In genomic region chr19:18919895-18920204, GRCh38 we compare ENCODE assay signal across 8 cellular contexts. TPM values are rescaled to one million over a fixed set of nuclear protein-coding genes. Genes with fewer than 3 reads are reported as not detected.
A peak's percentile ranks its signal among the peaks of the same experiment; 100 is the strongest.
DNase-seq lines count a peak whose midpoint lies in the region; ATAC-seq and TF ChIP-seq lines count a peak whose summit lies in the region.

No MANE protein-coding gene starts in this region.

- H3F3A ChIP-seq in Loucy (ENCODE audit: low read depth): no peaks in the 10 kb centered on the region
- H3F3A ChIP-seq in neural cell (ENCODE audit: insufficient read depth, low read length, poor library complexity, severe bottlenecking): no peaks in the 10 kb centered on the region

- H3K4me1 ChIP-seq in Loucy (ENCODE audit: insufficient read depth, low read length, poor library complexity, severe bottlenecking): peaks cover 3% of the 10 kb centered on the region
- H3K4me1 ChIP-seq in effector memory CD4-positive, alpha-beta T cell (ENCODE audit: control insufficient read depth, insufficient read depth, low read length, poor library complexity, severe bottlenecking): peaks cover 21% of the 10 kb centered on the region

- peak overlapping the region; percentile 91 for H3K4me2 ChIP-seq in Loucy (ENCODE audit: low read depth, low read length, poor library complexity, severe bottlenecking)
- peak overlapping the region; percentile 95 for H3K4me2 ChIP-seq in neural cell (ENCODE audit: low read length)

- H3K4me1 Mint-ChIP-seq in CD14-positive monocyte: peaks cover 26% of the 10 kb centered on the region

- H3K36me3 Mint-ChIP-seq in CD14-positive monocyte: peaks cover 44 to 67% of the 10 kb centered on the region in 2 donors

- ATAC-seq in GM18858 (IDR thresholded peaks at IDR 0.05; ENCODE audit: unreplicated experiment): no peak

- peak overlapping the region; percentile 92 to 94 for H3K4me3 Mint-ChIP-seq in CD14-positive monocyte

- H3K4me3 ChIP-seq in Loucy (ENCODE audit: low read length, poor library complexity, severe bottlenecking) (peak overlapping the region; percentile 97), neural cell (ENCODE audit: low read length) (peak overlapping the region; percentile 89)
- peak overlapping the region; percentile 92 for H3K4me3 ChIP-seq in effector memory CD4-positive, alpha-beta T cell (ENCODE audit: insufficient read depth, low read depth, low read length, poor library complexity, severe bottlenecking)

- no peaks in the 10 kb centered on the region for H3K9me3 ChIP-seq in Loucy (ENCODE audit: insufficient read depth, low read depth, low read length)
- no peaks in the 10 kb centered on the region for H3K9me3 ChIP-seq in effector memory CD4-positive, alpha-beta T cell (ENCODE audit: control insufficient read depth, low read length)
- H3K9me3 ChIP-seq in neural cell (ENCODE audit: low read length): no peaks in the 10 kb centered on the region

- DNase-seq in CD14-positive monocyte (ENCODE audit: low spot score) (no peak), NCI-H510A (lab: John Stamatoyannopoulos, UW) (no peak), NCI-H345 treated with DMSO at 0.1 percent for 48 hours (lab: John Stamatoyannopoulos, UW; ENCODE audit: unreplicated experiment) (no peak)
- DNase-seq in effector memory CD4-positive, alpha-beta T cell: no peak
- DNase-seq in activated effector memory CD4-positive, alpha-beta T cell treated with anti-CD3 and anti-CD28 coated beads, Interleukin-2, amount 50 U/mL, for 16 hours: no peak

- TF ChIP-seq RAD21 in neural cell (conservative IDR thresholded peaks at IDR 0.05): no peak

- H4K20me1 ChIP-seq in Loucy (ENCODE audit: insufficient read depth, low read length, poor library complexity, severe bottlenecking) (peaks cover 20% of the 10 kb centered on the region), neural cell (ENCODE audit: insufficient read depth) (no peaks in the 10 kb centered on the region)

- TF ChIP-seq CTCF in CD14-positive monocyte (IDR thresholded peaks at IDR 0.05): no peak
- no peak for TF ChIP-seq CTCF in Loucy (conservative IDR thresholded peaks at IDR 0.05; ENCODE audit: low read length)
- TF ChIP-seq CTCF in neural cell (IDR thresholded peaks at IDR 0.05; ENCODE audit: poor library complexity, severe bottlenecking): no peak

- intact Hi-C loops in CD14-positive monocyte (cut with micrococcal nuclease): loop anchor here in 1 of 2 donors (1.0 to 5.0 kb wide), 5 partner anchors 47 to 1503 kb away; partner anchors contain the start of gene ELL

- peaks cover 62% of the 10 kb centered on the region for H3K79me2 ChIP-seq in Loucy (ENCODE audit: insufficient read depth, low read length)
- H3K79me2 ChIP-seq in neural cell (replicated peaks; ENCODE audit: insufficient read depth, low read length): peaks cover 32% of the 10 kb centered on the region

- no peaks in the 10 kb centered on the region for H3K27me3 ChIP-seq in Loucy (ENCODE audit: insufficient read depth, low read length, poor library complexity, severe bottlenecking)
- H3K27me3 ChIP-seq in effector memory CD4-positive, alpha-beta T cell (replicated peaks; ENCODE audit: control insufficient read depth, insufficient read depth, low read length, poor library complexity, severe bottlenecking): no peaks in the 10 kb centered on the region
- no peaks in the 10 kb centered on the region for H3K27me3 ChIP-seq in neural cell (ENCODE audit: insufficient read depth, low read depth, low read length)

- H3K9ac ChIP-seq in Loucy (ENCODE audit: low read depth, low read length, poor library complexity, severe bottlenecking) (peak overlapping the region; percentile 80), neural cell (ENCODE audit: low read length) (peak overlapping the region; percentile 84)

- no peaks in the 10 kb centered on the region for H3K9me3 Mint-ChIP-seq in CD14-positive monocyte

- H3K9me2 ChIP-seq in Loucy (replicated peaks; ENCODE audit: low read depth, low read length) (no peaks in the 10 kb centered on the region), neural cell (ENCODE audit: insufficient read depth, low read length) (no peaks in the 10 kb centered on the region)

- H3K27ac ChIP-seq in effector memory CD4-positive, alpha-beta T cell (ENCODE audit: insufficient read depth, low read length, poor library complexity, severe bottlenecking): peak overlapping the region; percentile 72
- peak overlapping the region; percentile 70 for H3K27ac ChIP-seq in neural cell (ENCODE audit: low read length)

- TF ChIP-seq EP300 in neural cell (conservative IDR thresholded peaks at IDR 0.05; ENCODE audit: poor library complexity, severe bottlenecking): peak; percentile 1

- peaks cover 25% of the 10 kb centered on the region; the same call in 1 of the 2 replicates for H3K36me3 ChIP-seq in Loucy (ENCODE audit: insufficient read depth, low read length)
- H3K36me3 ChIP-seq in effector memory CD4-positive, alpha-beta T cell (ENCODE audit: control insufficient read depth, insufficient read depth, low read length): peaks cover 37% of the 10 kb centered on the region
- no peaks in the 10 kb centered on the region for H3K36me3 ChIP-seq in neural cell (ENCODE audit: insufficient read depth, low read length)

- peaks cover 0 to 2% (median 0%) of the 10 kb centered on the region in 3 donors for H3K27me3 Mint-ChIP-seq in CD14-positive monocyte (ENCODE audit: low read depth in 3 of 3)

- H2AFZ ChIP-seq in Loucy (ENCODE audit: low read length): peak overlapping the region; percentile 75
- H2AFZ ChIP-seq in neural cell (ENCODE audit: low read depth, low read length): peak overlapping the region; percentile 65

- peak overlapping the region; percentile 91 to 97 (median 95) for H3K27ac Mint-ChIP-seq in CD14-positive monocyte

TF ChIP-seq in neural cell, 6 proteins besides CTCF, POLR2A, EP300 and RAD21:
- TF ChIP-seq MXI1 (conservative IDR thresholded peaks at IDR 0.05; ENCODE audit: poor library complexity, severe bottlenecking): no peak
- peak; percentile 5 for TF ChIP-seq SMC3 (conservative IDR thresholded peaks at IDR 0.05; ENCODE audit: poor library complexity)

RNA-seq across cellular contexts. Expression of gene DDX49, which starts 0.3 kb away (rescaled TPM):
- polyA plus RNA-seq in CD14-positive monocyte (10 to 100 TPM; 24.0 to 27.5 TPM), neural cell (90.7 and 122 TPM in 2 replicates)
- polyA minus RNA-seq in neural cell: 65.4 and 71.6 TPM in 2 replicates

RNA-seq across cellular contexts. Expression of gene COPE, which starts 0.7 kb away (rescaled TPM):
- polyA plus RNA-seq in CD14-positive monocyte (100 to 1,000 TPM; 331 to 345 TPM), neural cell (397 and 419 TPM in 2 replicates)
- 168 TPM in 2 replicates for polyA minus RNA-seq in neural cell

RNA-seq across cellular contexts. Expression of gene HOMER3, which starts 21.2 kb away (rescaled TPM):
- 10 to 100 TPM; 45.1 to 49.4 TPM for polyA plus RNA-seq in CD14-positive monocyte
- 83.6 and 87.7 TPM in 2 replicates for polyA plus RNA-seq in neural cell
- polyA minus RNA-seq in neural cell: 26.2 and 33.8 TPM in 2 replicates

RNA-seq across cellular contexts. Expression of gene CERS1, which starts 23.9 kb away (rescaled TPM):
- polyA plus RNA-seq in CD14-positive monocyte (not detected), neural cell (19.1 and 21.7 TPM in 2 replicates)
- 21.2 and 26.3 TPM in 2 replicates for polyA minus RNA-seq in neural cell
